In genomic region chr6:44291841-44292240, GRCh38 we compare ENCODE assay signal across 1 cellular context.
TF ChIP-seq lines count a peak whose summit lies in the region.

No MANE protein-coding gene starts in this region.

TF ChIP-seq in GM12878, 131 proteins besides CTCF, POLR2A, EP300 and RAD21:
- no peak for TF ChIP-seq CEBPB (IDR thresholded peaks at IDR 0.05; ENCODE audit: borderline replicate concordance in 1 of 2, low read depth in 2 of 2, low read length in 2 of 2)
- no peak for TF ChIP-seq IKZF1 (conservative IDR thresholded peaks at IDR 0.05)
- TF ChIP-seq ZBTB4 (CRISPR knock-in tag; IDR thresholded peaks at IDR 0.05) = no peak
- no peak for TF ChIP-seq BCL3 (IDR thresholded peaks at IDR 0.05; ENCODE audit: borderline replicate concordance, insufficient read depth, low read depth, low read length, poor library complexity, severe bottlenecking)
- no peak for TF ChIP-seq ZBTB11 (CRISPR knock-in tag; IDR thresholded peaks at IDR 0.05)
- TF ChIP-seq PBX3 (IDR thresholded peaks at IDR 0.05; ENCODE audit: insufficient replicate concordance, low read depth, low read length) = no peak
- no peak for TF ChIP-seq ATF7 (IDR thresholded peaks at IDR 0.05; ENCODE audit: low read depth)
- TF ChIP-seq DPF2 (IDR thresholded peaks at IDR 0.05) = no peak
- TF ChIP-seq PML (IDR thresholded peaks at IDR 0.05; ENCODE audit: low read length) = no peak
- TF ChIP-seq BRCA1 (IDR thresholded peaks at IDR 0.05; ENCODE audit: low read depth, low read length) = no peak
TF ChIP-seq in GM12878: peak in this region for 0.
